In the genomic region with DNA sequence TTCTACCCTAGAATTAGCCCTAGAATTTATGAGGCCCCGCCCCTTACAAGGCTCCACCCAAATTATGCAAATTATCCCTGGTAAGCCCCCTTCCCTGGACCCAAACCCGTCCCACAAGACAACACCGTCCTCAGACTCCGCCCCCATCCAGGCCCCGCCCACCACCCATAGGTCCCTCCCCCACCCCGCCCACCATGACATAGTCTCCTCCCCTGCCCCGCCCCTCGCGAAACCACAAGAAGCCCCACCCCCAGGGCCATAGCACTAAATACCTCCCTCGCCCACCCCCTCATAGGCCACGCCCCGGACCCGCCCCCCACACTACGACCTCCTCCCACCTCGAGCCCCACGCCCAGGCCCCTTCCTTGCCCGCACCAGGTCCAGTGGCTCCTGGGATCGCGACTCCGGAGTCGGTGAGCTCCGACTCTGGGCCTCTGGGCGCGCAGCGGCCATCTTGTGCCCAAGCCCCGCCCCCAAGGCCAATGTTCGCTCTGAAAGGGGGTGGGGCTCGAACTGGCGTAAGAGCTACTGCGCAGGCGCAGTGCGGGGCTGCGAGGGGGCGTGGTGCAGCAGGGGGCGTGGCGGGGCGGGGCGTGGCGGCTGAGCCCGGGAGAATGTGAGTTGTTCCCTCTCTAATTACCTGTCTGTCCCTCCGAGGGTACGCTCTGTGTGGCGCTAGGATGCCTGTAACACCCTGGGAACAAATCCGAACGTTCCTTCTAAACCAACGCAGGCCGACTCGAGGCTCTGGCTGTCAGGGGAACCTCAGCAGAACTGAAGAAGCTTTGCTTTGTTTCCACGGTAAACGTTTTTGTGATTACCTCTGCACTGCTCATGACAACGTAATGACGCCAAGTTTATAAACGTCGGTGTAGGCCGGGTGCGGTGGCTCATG, we compare ENCODE assay signal across 8 cellular contexts. TPM values are rescaled to one million over a fixed set of nuclear protein-coding genes. Genes with fewer than 3 reads are reported as not detected.
DNase-seq lines count a peak whose midpoint lies in the region; ATAC-seq and TF ChIP-seq lines count a peak whose summit lies in the region.

Gene ZNF784 (minus strand): TSS at position 458 of the 895 bp plus-strand sequence. CDS start 5 bp downstream, at position 453.

- H3K4me3 ChIP-seq in dorsolateral prefrontal cortex: peak within 1 kb of the TSS; percentile 47 to 85 (median 66)
- peak within 1 kb of the TSS; percentile 26 for H3K4me3 ChIP-seq in lower leg skin (ENCODE audit: low read depth, poor library complexity, severe bottlenecking)

- H3K27ac Mint-ChIP-seq in activated CD4-positive, alpha-beta memory T cell treated with anti-CD3 and anti-CD28 coated beads for 36 hours: peak within 1 kb of the TSS; percentile 94

- intact Hi-C loops in activated CD4-positive, alpha-beta memory T cell treated with anti-CD3 and anti-CD28 coated beads for 36 hours (cut with micrococcal nuclease): loop anchor here (1.0 kb wide), 4 partner anchors 8 to 44 kb away; partner anchors contain the start of genes FIZ1, ZNF579 and ZNF865
- intact Hi-C loops in dorsolateral prefrontal cortex (cut with DNase I): no loop called here
- intact Hi-C loops in lower leg skin (cut with DNase I; ENCODE audit: low total_unique reads): no loop called here

- WGBS in lower leg skin, 2 donors: 1% methylated on average over 26 to 39 of the region's 56 CpGs

- POLR2A ChIA-PET in activated CD4-positive, alpha-beta memory T cell treated with anti-CD3 and anti-CD28 coated beads for 36 hours (lab: Charles Lee): interaction anchor here (0.9 to 2.4 kb wide), 6 partner anchors 9 to 148 kb away, joined by 4 to 20 read pairs (median 6); partner anchors contain the start of genes FIZ1, U2AF2, ZNF524 and ZNF628

- H3K27me3 ChIP-seq in dorsolateral prefrontal cortex: no peaks in the 10 kb centered on the region

- no peaks in the 10 kb centered on the region for H3K9me3 Mint-ChIP-seq in activated CD4-positive, alpha-beta memory T cell treated with anti-CD3 and anti-CD28 coated beads for 36 hours

- peaks cover 46% of the 10 kb centered on the region for H3K4me1 Mint-ChIP-seq in activated CD4-positive, alpha-beta memory T cell treated with anti-CD3 and anti-CD28 coated beads for 36 hours (ENCODE audit: low read depth)

- peak; percentile 96 for DNase-seq in GM13977 (ENCODE audit: low spot score)
- DNase-seq in HK-2 (ENCODE audit: unreplicated experiment): peak; percentile 99
- peak; percentile 87 for DNase-seq in NCI-H774 (lab: John Stamatoyannopoulos, UW)
- peak; percentile 94 for DNase-seq in activated CD4-positive, alpha-beta memory T cell treated with anti-CD3 and anti-CD28 coated beads for 36 hours
- peak; percentile 85 to 96 (median 89) for DNase-seq in dorsolateral prefrontal cortex
- peak; percentile 89 to 99 for DNase-seq in lower leg skin (ENCODE audit: low spot score in 2 of 2)
- peak; percentile 94 for DNase-seq in stimulated activated CD4-positive, alpha-beta T cell treated with anti-CD3 and anti-CD28 coated beads, Interleukin-4, amount 100 ng/mL, for 1 hour

- H3K36me3 Mint-ChIP-seq in activated CD4-positive, alpha-beta memory T cell treated with anti-CD3 and anti-CD28 coated beads for 36 hours: peaks cover 6% of the 10 kb centered on the region

- TF ChIP-seq POLR2A in lower leg skin (IDR thresholded peaks at IDR 0.05): no peak

- no peaks in the 10 kb centered on the region for H3K27me3 Mint-ChIP-seq in activated CD4-positive, alpha-beta memory T cell treated with anti-CD3 and anti-CD28 coated beads for 36 hours

- in situ Hi-C loops in GM13977 (cut with MboI; ENCODE audit: low pct_unique_long_range_greater_than_20kb, low sequenced_read_pairs, unreplicated experiment): loop anchor here (5.0 to 25.0 kb wide), 2 partner anchors 117 to 1162 kb away; partner anchors contain the start of genes CDC42EP5 and LENG9

- CTCF ChIA-PET in activated CD4-positive, alpha-beta memory T cell treated with anti-CD3 and anti-CD28 coated beads for 36 hours (lab: Charles Lee): interaction anchor here (0.6 to 3.3 kb wide), 13 partner anchors 9 to 381 kb away, joined by 3 to 26 read pairs (median 4); partner anchors contain the start of genes KMT5C, PPP6R1, ZNF581 and ZNF865

- TF ChIP-seq CTCF in GM13977 (IDR thresholded peaks at IDR 0.05; ENCODE audit: extremely low read depth, insufficient read depth, missing control alignments) (no peak), dorsolateral prefrontal cortex (IDR thresholded peaks at IDR 0.05 in 54 of 56, conservative IDR thresholded peaks at IDR 0.05 in 2 of 56; ENCODE audit: low read depth in 1 of 56, partially characterized antibody in 56 of 56) (peak in 8 of 56 donors; percentile 7 to 25 (median 17)), lower leg skin (IDR thresholded peaks at IDR 0.05) (no peak)

- H3K4me3 Mint-ChIP-seq in activated CD4-positive, alpha-beta memory T cell treated with anti-CD3 and anti-CD28 coated beads for 36 hours: peak within 1 kb of the TSS; percentile 83

- peak within 1 kb of the TSS; percentile 61 to 98 (median 93) for H3K27ac ChIP-seq in dorsolateral prefrontal cortex

- ATAC-seq in HG03469 (IDR thresholded peaks at IDR 0.05; ENCODE audit: unreplicated experiment): no peak

RNA-seq across cellular contexts. Expression of gene ZNF784, which starts in this region (rescaled TPM):
- total RNA-seq in activated CD4-positive, alpha-beta memory T cell treated with anti-CD3 and anti-CD28 coated beads for 36 hours: 1 to 10 TPM; 3.9 to 4.4 TPM
- total RNA-seq in dorsolateral prefrontal cortex: 1 to 10 TPM; 2.2 to 7.7 (median 4.4) TPM
- 10 to 100 TPM in 2 of 4 donors, 1 to 10 TPM in 2; 5.7 to 10.3 (median 8.3) TPM for total RNA-seq in lower leg skin
